ENCODE assay signal across 27 cellular contexts in the genomic region with DNA sequence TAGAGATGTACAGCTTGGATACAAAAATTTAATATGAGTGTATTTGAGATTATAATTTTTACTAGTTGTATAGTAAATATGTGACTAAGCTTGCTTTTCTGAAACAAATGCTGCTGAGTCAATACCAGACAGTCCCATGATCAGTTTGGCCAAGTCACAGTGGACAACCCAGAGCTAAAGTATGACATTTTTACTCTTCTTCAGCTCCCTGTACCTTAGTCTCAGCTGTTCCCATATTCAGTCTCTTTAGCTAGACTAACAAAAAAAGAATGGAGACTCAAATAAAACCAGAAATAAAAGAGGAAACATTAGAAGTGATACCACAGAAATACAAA.
"Had no signal": no experiment of that assay in that cellular context is flagged by ENCODE, and none has a peak within 500 bp of the region (broad histone marks: within the 10 kb centered on the region; RNA-seq: fewer than 3 reads in every experiment).

No MANE protein-coding gene starts in this region.

- H3K4me3 ChIP-seq: ascending aorta, breast epithelium, esophagus muscularis mucosa, gastroesophageal sphincter had no signal

- DNase-seq: activated CD4-positive, alpha-beta memory T cell treated with anti-CD3 and anti-CD28 coated beads for 36 hours; activated CD4-positive, alpha-beta T cell treated with anti-CD3 and anti-CD28 coated beads for 36 hours; activated CD4-positive, alpha-beta T cell treated with anti-CD3 and anti-CD28 coated beads, Interleukin-2, amount 10 ng/mL, durations not matched to agents 24 days and 14 days; activated CD4-positive, CD25-positive, alpha-beta regulatory T cell; activated CD4-positive, CD25-positive, alpha-beta regulatory T cell treated with anti-CD3 and anti-CD28 coated beads, Interleukin-2, amount 50 U/mL, for 72 hours; activated CD8-positive, alpha-beta memory T cell treated with anti-CD3 and anti-CD28 coated beads, Interleukin-2, amount 10 ng/mL, durations not matched to agents 7 days and 5 days; activated CD8-positive, alpha-beta memory T cell treated with anti-CD3 and anti-CD28 coated beads, Interleukin-2, amount 50 U/mL, for 4 hours; activated CD8-positive, alpha-beta T cell treated with anti-CD3 and anti-CD28 coated beads, Interleukin-2, amount 10 ng/mL, durations not matched to agents 7 days and 5 days; activated effector memory CD4-positive, alpha-beta T cell treated with anti-CD3 and anti-CD28 coated beads, Interleukin-2, amount 50 U/mL, for 16 hours; activated naive CD4-positive, alpha-beta T cell treated with anti-CD3 and anti-CD28 coated beads for 36 hours; activated naive CD8-positive, alpha-beta T cell treated with anti-CD3 and anti-CD28 coated beads for 36 hours; activated naive CD8-positive, alpha-beta T cell treated with anti-CD3 and anti-CD28 coated beads, Interleukin-2, amount 50 U/mL, for 24 hours; activated T-cell treated with anti-CD3 and anti-CD28 coated beads, Interleukin-2, amount 50 U/mL, for 1 hour; activated T-cell treated with anti-CD3 and anti-CD28 coated beads, Interleukin-2, amount 50 U/mL, for 48 hours; cortex of kidney; dermis blood vessel endothelial cell; effector CD4-positive, alpha-beta T cell; effector memory CD8-positive, alpha-beta T cell; erythroblast; T-helper 1 cell; T-helper 17 cell; T1000 had no signal

- H3K27ac ChIP-seq: ascending aorta, breast epithelium, esophagus muscularis mucosa, gastroesophageal sphincter had no signal

- H3K36me3 ChIP-seq: ascending aorta, breast epithelium, esophagus muscularis mucosa, gastroesophageal sphincter had no signal

- ATAC-seq: activated CD4-positive, alpha-beta T cell treated with anti-CD3 and anti-CD28 coated beads for 36 hours; activated CD8-positive, alpha-beta memory T cell treated with anti-CD3 and anti-CD28 coated beads, Interleukin-2, amount 10 ng/mL, durations not matched to agents 7 days and 5 days; activated CD8-positive, alpha-beta T cell treated with anti-CD3 and anti-CD28 coated beads, Interleukin-2, amount 10 ng/mL, durations not matched to agents 7 days and 5 days; activated naive CD8-positive, alpha-beta T cell treated with anti-CD3 and anti-CD28 coated beads, Interleukin-2, amount 50 U/mL, for 24 hours; effector memory CD8-positive, alpha-beta T cell; gastroesophageal sphincter; T-helper 17 cell had no signal

- H3K4me1 ChIP-seq: ascending aorta, breast epithelium, gastroesophageal sphincter had no signal

- FAIRE-seq: colon had no signal

- H3K9me3 ChIP-seq: ascending aorta, breast epithelium, esophagus muscularis mucosa, gastroesophageal sphincter had no signal

- H3K27me3 ChIP-seq: ascending aorta, breast epithelium, esophagus muscularis mucosa, gastroesophageal sphincter had no signal
